ENCODE assay signal across 25 cellular contexts in genomic region chr15:67907175-67907723, GRCh38.
A peak's percentile ranks its signal among the peaks of the same experiment; 100 is the strongest.
DNase-seq lines count a peak whose midpoint lies in the region; ATAC-seq and TF ChIP-seq lines count a peak whose summit lies in the region.
"Had no signal": no experiment of that assay in that cellular context is flagged by ENCODE, and none has a peak within 500 bp of the region (broad histone marks: within the 10 kb centered on the region; RNA-seq: fewer than 3 reads in every experiment).

No MANE protein-coding gene starts in this region.

- no peak overlapping the region for H3K4ac ChIP-seq in trophoblast cell (ENCODE audit: low read depth, low read length)

- H4K8ac ChIP-seq in trophoblast cell (ENCODE audit: low read depth, low read length): no peak overlapping the region

- no peak overlapping the region for H4K12ac ChIP-seq in trophoblast cell (ENCODE audit: low read depth, low read length)

- no peak overlapping the region for H2BK120ac ChIP-seq in trophoblast cell (ENCODE audit: insufficient read depth, low read length, poor library complexity)

- H3K27ac ChIP-seq in dorsolateral prefrontal cortex: peak overlapping the region in 31 of 59 donors; percentile 8 to 87 (median 56)
- H3K27ac ChIP-seq in trophoblast cell (ENCODE audit: low read depth, low read length): no peak overlapping the region
- H3K27ac ChIP-seq in hepatocyte: no peak overlapping the region
- no peak overlapping the region for H3K27ac ChIP-seq in testis
- H3K27ac ChIP-seq: A549; BLaER1 treated with 17β-estradiol and CSF1 and Interleukin-3, amounts not matched to agents 10 nM and 100 nM; RWPE1 had no signal

- TF ChIP-seq CTCF in dorsolateral prefrontal cortex (IDR thresholded peaks at IDR 0.05 in 54 of 56, conservative IDR thresholded peaks at IDR 0.05 in 2 of 56; ENCODE audit: low read depth in 1 of 56, partially characterized antibody in 56 of 56) (no peak), hepatocyte (IDR thresholded peaks at IDR 0.05; ENCODE audit: poor library complexity) (no peak), testis (IDR thresholded peaks at IDR 0.05) (no peak)

- no peak overlapping the region for H3K4me2 ChIP-seq in trophoblast cell (ENCODE audit: low read length)
- no peak overlapping the region for H3K4me2 ChIP-seq in hepatocyte
- H3K4me2 ChIP-seq: A549; BLaER1 treated with 17β-estradiol and CSF1 and Interleukin-3, amounts not matched to agents 10 nM and 100 nM; GM23338; SK-N-SH had no signal

- H3K23ac ChIP-seq in trophoblast cell (ENCODE audit: low read length): no peak overlapping the region

- no CpG with 5 or more reads among the region's 2 CpGs for WGBS in trophoblast cell (ENCODE audit: extremely low coverage, insufficient coverage, insufficient read length)
- 96% methylated on average over 2 of the region's 2 CpGs for WGBS in hepatocyte (ENCODE audit: low lambda C conversion rate, missing lambda C conversion rate)
- 94 to 98% methylated on average over 2 of the region's 2 CpGs for WGBS in testis, 2 donors

- TF ChIP-seq POLR2A in testis (IDR thresholded peaks at IDR 0.05): no peak

- no peak overlapping the region for H2BK12ac ChIP-seq in trophoblast cell (ENCODE audit: low read length)

- H4K91ac ChIP-seq in trophoblast cell (ENCODE audit: low read depth, low read length): no peak overlapping the region

- intact Hi-C loops in dorsolateral prefrontal cortex (cut with DNase I): no loop called here
- intact Hi-C loops in left ventricle myocardium superior (cut with micrococcal nuclease): no loop called here
- intact Hi-C loops in testis (cut with DNase I; ENCODE audit: low total_unique reads): no loop called here

- H3K4me1 ChIP-seq in trophoblast cell (ENCODE audit: control insufficient read depth in 1 of 2, insufficient read depth in 2 of 2, low read length in 2 of 2) (no peaks in the 10 kb centered on the region), hepatocyte (ENCODE audit: insufficient read depth) (no peaks in the 10 kb centered on the region), testis (no peaks in the 10 kb centered on the region)
- H3K4me1 ChIP-seq: BLaER1 treated with 17β-estradiol and CSF1 and Interleukin-3, amounts not matched to agents 10 nM and 100 nM had no signal

- no peak overlapping the region for H3K9ac ChIP-seq in trophoblast cell (ENCODE audit: low read length)
- H3K9ac ChIP-seq: BLaER1 treated with 17β-estradiol and CSF1 and Interleukin-3, amounts not matched to agents 10 nM and 100 nM; SK-N-SH had no signal

- no peaks in the 10 kb centered on the region for H3K27me3 ChIP-seq in dorsolateral prefrontal cortex
- no peaks in the 10 kb centered on the region for H3K27me3 ChIP-seq in trophoblast cell (ENCODE audit: insufficient read depth, low read length)
- H3K27me3 ChIP-seq in hepatocyte: no peaks in the 10 kb centered on the region
- no peaks in the 10 kb centered on the region for H3K27me3 ChIP-seq in testis
- H3K27me3 ChIP-seq: BLaER1 treated with 17β-estradiol and CSF1 and Interleukin-3, amounts not matched to agents 10 nM and 100 nM had no signal

- no peaks in the 10 kb centered on the region for H3K79me1 ChIP-seq in trophoblast cell (ENCODE audit: low read length)

- H2BK5ac ChIP-seq in trophoblast cell (ENCODE audit: low read depth, low read length, poor library complexity): no peak overlapping the region

- peak; percentile 93 for ATAC-seq in left ventricle myocardium superior
- ATAC-seq in GM18861 (IDR thresholded peaks at IDR 0.05; ENCODE audit: unreplicated experiment): no peak

- no peaks in the 10 kb centered on the region for H3K9me2 ChIP-seq in hepatocyte (replicated peaks; ENCODE audit: insufficient read depth)
- H3K9me2 ChIP-seq: SK-N-SH had no signal

- no peak overlapping the region for H3K4me3 ChIP-seq in dorsolateral prefrontal cortex
- no peak overlapping the region for H3K4me3 ChIP-seq in trophoblast cell (ENCODE audit: low read depth, low read length)
- no peak overlapping the region for H3K4me3 ChIP-seq in hepatocyte
- H3K4me3 ChIP-seq in testis: no peak overlapping the region
- H3K4me3 ChIP-seq: A549; BLaER1 treated with 17β-estradiol and CSF1 and Interleukin-3, amounts not matched to agents 10 nM and 100 nM; GM23338 had no signal

- no peaks in the 10 kb centered on the region for H4K20me1 ChIP-seq in hepatocyte (ENCODE audit: insufficient read depth, poor library complexity, severe bottlenecking)
- H4K20me1 ChIP-seq: BLaER1 treated with 17β-estradiol and CSF1 and Interleukin-3, amounts not matched to agents 10 nM and 100 nM had no signal

- H3K36me3 ChIP-seq in trophoblast cell (ENCODE audit: control insufficient read depth in 1 of 2, insufficient read depth in 2 of 2, low read length in 2 of 2) (peaks cover 1 to 2% of the 10 kb centered on the region in 2 experiments), hepatocyte (replicated peaks; ENCODE audit: insufficient read depth, low read depth) (no peaks in the 10 kb centered on the region), testis (ENCODE audit: low read depth, missing control alignments) (no peaks in the 10 kb centered on the region)

- no peak overlapping the region for H3K18ac ChIP-seq in trophoblast cell (ENCODE audit: low read length)

- H3K79me2 ChIP-seq in trophoblast cell (ENCODE audit: control insufficient read depth, insufficient read depth, low read length, poor library complexity): no peaks in the 10 kb centered on the region
- H3K79me2 ChIP-seq in hepatocyte: no peaks in the 10 kb centered on the region

- H2AK5ac ChIP-seq in trophoblast cell (ENCODE audit: low read length): no peak overlapping the region

- H2AFZ ChIP-seq in trophoblast cell (ENCODE audit: insufficient read depth, low read length, poor library complexity) (no peak overlapping the region), hepatocyte (no peak overlapping the region)
- H2AFZ ChIP-seq: GM23338 had no signal

- no peak overlapping the region for H3K14ac ChIP-seq in trophoblast cell (ENCODE audit: low read length)

- DNase-seq in NCI-H526 (lab: John Stamatoyannopoulos, UW) (peak; percentile 91 to 92), dorsolateral prefrontal cortex (peak in 7 of 10 donors; percentile 15 to 76 (median 58)), left ventricle myocardium superior (no peak), trophoblast cell (peak; percentile 42 to 60), hepatocyte (ENCODE audit: low spot score) (no peak), testis (no peak), LoVo (ENCODE audit: low spot score) (no peak)
- DNase-seq: AML-193; CD4-positive, alpha-beta T cell; HCEC 1CT; IMR-90; KG1; NCI-H1048; NCI-H187; NCI-H2081 treated with DMSO at 0.1 percent for 48 hours; NCI-H2171; NCI-H345; NCI-H524 treated with DMSO at 0.1 percent for 48 hours; SIG-M5; SK-N-SH had no signal

- H3K9me3 ChIP-seq in trophoblast cell (ENCODE audit: insufficient read depth, low read depth, low read length): peaks cover 4% of the 10 kb centered on the region
- H3K9me3 ChIP-seq in hepatocyte (ENCODE audit: low read depth): no peaks in the 10 kb centered on the region
- H3K9me3 ChIP-seq in testis: no peaks in the 10 kb centered on the region
- H3K9me3 ChIP-seq: SK-N-SH had no signal

Comparison
In these comparisons a context has a peak if more than half of its experiments do, and no peak if none do; other contexts are left out.
1. DNase-seq: peak in NCI-H526 (2 of 2), dorsolateral prefrontal cortex (7 of 10) and trophoblast cell (2 of 2); none in left ventricle myocardium superior (single experiment), hepatocyte (single experiment), testis (single experiment) and LoVo (single experiment).
2. H3K27ac ChIP-seq: peak in dorsolateral prefrontal cortex (31 of 59); none in trophoblast cell (single experiment), hepatocyte (single experiment) and testis (0 of 2).